Comparison of ENCODE assay signal across 22 cellular contexts in genomic region chr10:43256531-43257209, GRCh38. TPM values are rescaled to one million over a fixed set of nuclear protein-coding genes. Genes with fewer than 3 reads are reported as not detected.
A peak's percentile ranks its signal among the peaks of the same experiment; 100 is the strongest.
DNase-seq lines count a peak whose midpoint lies in the region; ATAC-seq and TF ChIP-seq lines count a peak whose summit lies in the region.
"Had no signal": no experiment of that assay in that cellular context is flagged by ENCODE, and none has a peak within 500 bp of the region (broad histone marks: within the 10 kb centered on the region; RNA-seq: fewer than 3 reads in every experiment).

No MANE protein-coding gene starts in this region.

- H3K36me3 Mint-ChIP-seq in activated naive CD4-positive, alpha-beta T cell treated with anti-CD3 and anti-CD28 coated beads, Interleukin-2, amount 50 U/mL, for 24 hours, result no peaks in the 10 kb centered on the region
- no peaks in the 10 kb centered on the region for H3K36me3 Mint-ChIP-seq in activated naive CD4-positive, alpha-beta T cell treated with anti-CD3 and anti-CD28 coated beads for 36 hours (ENCODE audit: low read depth)
- no peaks in the 10 kb centered on the region; the same call in 2 of the 3 replicates for H3K36me3 Mint-ChIP-seq in GM23338 (ENCODE audit: low read depth)

- TF ChIP-seq CTCF in GM23338 (conservative IDR thresholded peaks at IDR 0.05; ENCODE audit: low read depth in 2 of 2) (no peak), esophagus muscularis mucosa (IDR thresholded peaks at IDR 0.05) (no peak), spleen (IDR thresholded peaks at IDR 0.05 in 8 of 11, conservative IDR thresholded peaks at IDR 0.05 in 3 of 11) (no peak)

- peak overlapping the region; percentile 38 for H3K27ac Mint-ChIP-seq in activated naive CD4-positive, alpha-beta T cell treated with anti-CD3 and anti-CD28 coated beads, Interleukin-2, amount 50 U/mL, for 24 hours
- no peak overlapping the region for H3K27ac Mint-ChIP-seq in activated naive CD4-positive, alpha-beta T cell treated with anti-CD3 and anti-CD28 coated beads for 36 hours
- no peak overlapping the region for H3K27ac Mint-ChIP-seq in GM23338
- H3K27ac Mint-ChIP-seq: B cell; dendritic cell treated with granulocyte-macrophage colony-stimulating factor and Interleukin-4, amounts not matched to agents 40 ng/mL and 50 ng/mL, for 4 days; endodermal cell; stimulated activated naive CD8-positive, alpha-beta T cell treated with anti-CD3 and anti-CD28 coated beads, Interleukin-15, Interleukin-2, amounts not matched to agents 100 ng/mL and 50 ng/mL, for 24 hours had no signal

- 75% methylated on average over 15 of the region's 16 CpGs for WGBS in esophagus muscularis mucosa
- 43 to 73% (median 50%) methylated on average over 16 of the region's 16 CpGs for WGBS in spleen, 5 donors

- H3K27me3 Mint-ChIP-seq in activated naive CD4-positive, alpha-beta T cell treated with anti-CD3 and anti-CD28 coated beads, Interleukin-2, amount 50 U/mL, for 24 hours, result no peaks in the 10 kb centered on the region
- peaks cover 1% of the 10 kb centered on the region for H3K27me3 Mint-ChIP-seq in activated naive CD4-positive, alpha-beta T cell treated with anti-CD3 and anti-CD28 coated beads for 36 hours (ENCODE audit: low read depth)
- peaks cover 7% of the 10 kb centered on the region for H3K27me3 Mint-ChIP-seq in GM23338 (ENCODE audit: insufficient read depth, low read depth, poor library complexity)
- H3K27me3 Mint-ChIP-seq: stimulated activated naive CD8-positive, alpha-beta T cell treated with anti-CD3 and anti-CD28 coated beads, Interleukin-15, Interleukin-2, amounts not matched to agents 100 ng/mL and 50 ng/mL, for 24 hours had no signal

- H3F3A ChIP-seq in GM23338 (replicated peaks; ENCODE audit: low read depth), result no peaks in the 10 kb centered on the region

- H3K27ac ChIP-seq in GM23338 (ENCODE audit: low read depth), result no peak overlapping the region
- H3K27ac ChIP-seq in esophagus muscularis mucosa (replicated peaks in 1 of 4), result no peak overlapping the region
- peak overlapping the region in 1 of 8 donors; percentile 8 for H3K27ac ChIP-seq in spleen
- no peak overlapping the region for H3K27ac ChIP-seq in caudate nucleus (ENCODE audit: low read depth, low read length)
- H3K27ac ChIP-seq: esophagus squamous epithelium, HL-60, thoracic aorta, VCaP had no signal

- H3K9me3 Mint-ChIP-seq in activated naive CD4-positive, alpha-beta T cell treated with anti-CD3 and anti-CD28 coated beads, Interleukin-2, amount 50 U/mL, for 24 hours, result no peaks in the 10 kb centered on the region
- H3K9me3 Mint-ChIP-seq in activated naive CD4-positive, alpha-beta T cell treated with anti-CD3 and anti-CD28 coated beads for 36 hours, result no peaks in the 10 kb centered on the region
- H3K9me3 Mint-ChIP-seq in GM23338, result no peaks in the 10 kb centered on the region; the same call in 2 of the 3 replicates
- H3K9me3 Mint-ChIP-seq: dendritic cell treated with granulocyte-macrophage colony-stimulating factor and Interleukin-4, amounts not matched to agents 40 ng/mL and 50 ng/mL, for 4 days; endodermal cell; stimulated activated naive CD8-positive, alpha-beta T cell treated with anti-CD3 and anti-CD28 coated beads, Interleukin-15, Interleukin-2, amounts not matched to agents 100 ng/mL and 50 ng/mL, for 24 hours had no signal

- H3K36me3 ChIP-seq in GM23338 (ENCODE audit: insufficient read depth) (no peaks in the 10 kb centered on the region), esophagus muscularis mucosa (no peaks in the 10 kb centered on the region), spleen (no peaks in the 10 kb centered on the region)
- H3K36me3 ChIP-seq: esophagus squamous epithelium, thoracic aorta had no signal

- CTCF ChIA-PET in activated naive CD4-positive, alpha-beta T cell treated with anti-CD3 and anti-CD28 coated beads for 36 hours (lab: Charles Lee), result interaction anchor here (1.0 to 1.5 kb wide), 2 partner anchors 34 to 52 kb away, joined by 4 to 8 read pairs; no protein-coding TSS in a partner anchor

- H3K4me3 ChIP-seq in GM23338, result no peak overlapping the region
- H3K4me3 ChIP-seq in esophagus muscularis mucosa, result no peak overlapping the region
- no peak overlapping the region for H3K4me3 ChIP-seq in spleen
- H3K4me3 ChIP-seq: esophagus squamous epithelium, thoracic aorta had no signal

- no peak for TF ChIP-seq EP300 in esophagus muscularis mucosa (IDR thresholded peaks at IDR 0.05)

- H3K79me2 ChIP-seq in GM23338 (replicated peaks; ENCODE audit: insufficient read depth), result no peaks in the 10 kb centered on the region

- H3K4me1 Mint-ChIP-seq in activated naive CD4-positive, alpha-beta T cell treated with anti-CD3 and anti-CD28 coated beads, Interleukin-2, amount 50 U/mL, for 24 hours, result no peaks in the 10 kb centered on the region
- H3K4me1 Mint-ChIP-seq in activated naive CD4-positive, alpha-beta T cell treated with anti-CD3 and anti-CD28 coated beads for 36 hours (ENCODE audit: low read depth), result no peaks in the 10 kb centered on the region
- H3K4me1 Mint-ChIP-seq in GM23338, result peaks cover 14% of the 10 kb centered on the region
- H3K4me1 Mint-ChIP-seq: endodermal cell had no signal

- no peak for ATAC-seq in GM23338
- ATAC-seq in GM21786 (IDR thresholded peaks at IDR 0.05; ENCODE audit: unreplicated experiment), result no peak

- H3K9me2 ChIP-seq in GM23338 (ENCODE audit: insufficient read depth), result no peaks in the 10 kb centered on the region

- H3K4me3 Mint-ChIP-seq in activated naive CD4-positive, alpha-beta T cell treated with anti-CD3 and anti-CD28 coated beads, Interleukin-2, amount 50 U/mL, for 24 hours, result no peak overlapping the region
- no peak overlapping the region for H3K4me3 Mint-ChIP-seq in activated naive CD4-positive, alpha-beta T cell treated with anti-CD3 and anti-CD28 coated beads for 36 hours
- no peak overlapping the region; the same call in 2 of the 3 replicates for H3K4me3 Mint-ChIP-seq in GM23338
- H3K4me3 Mint-ChIP-seq: B cell; dendritic cell treated with granulocyte-macrophage colony-stimulating factor and Interleukin-4, amounts not matched to agents 40 ng/mL and 50 ng/mL, for 4 days; endodermal cell; stimulated activated naive CD8-positive, alpha-beta T cell treated with anti-CD3 and anti-CD28 coated beads, Interleukin-15, Interleukin-2, amounts not matched to agents 100 ng/mL and 50 ng/mL, for 24 hours had no signal

- no peaks in the 10 kb centered on the region for H4K20me1 ChIP-seq in GM23338 (replicated peaks; ENCODE audit: insufficient read depth)

- intact Hi-C loops in activated naive CD4-positive, alpha-beta T cell treated with anti-CD3 and anti-CD28 coated beads for 36 hours (cut with micrococcal nuclease), result loop anchor here (5.0 kb wide), 1 partner anchor 49 kb away; no protein-coding TSS in a partner anchor
- intact Hi-C loops in esophagus muscularis mucosa (cut with DNase I), result no loop called here
- intact Hi-C loops in spleen (cut with DNase I; ENCODE audit: low total_unique reads), result no loop called here

- no peak overlapping the region for H3K4me2 ChIP-seq in GM23338

- H3K4me1 ChIP-seq in GM23338 (ENCODE audit: insufficient read depth) (no peaks in the 10 kb centered on the region), esophagus muscularis mucosa (peaks cover 0 to 18% (median 7%) of the 10 kb centered on the region in 4 donors), spleen (peaks cover 7 to 57% (median 37%) of the 10 kb centered on the region in 6 donors)

- H3K9me3 ChIP-seq in esophagus muscularis mucosa (no peaks in the 10 kb centered on the region), spleen (no peaks in the 10 kb centered on the region)
- H3K9me3 ChIP-seq: esophagus squamous epithelium, thoracic aorta had no signal

- peak overlapping the region; percentile 59 for H2AFZ ChIP-seq in GM23338

- H3K27me3 ChIP-seq in GM23338 (ENCODE audit: insufficient read depth) (no peaks in the 10 kb centered on the region), esophagus muscularis mucosa (peaks cover 0 to 17% (median 0%) of the 10 kb centered on the region in 4 donors), spleen (replicated peaks in 1 of 7) (peaks cover 0 to 2% (median 0%) of the 10 kb centered on the region in 7 donors)

- TF ChIP-seq POLR2A in esophagus muscularis mucosa (IDR thresholded peaks at IDR 0.05; ENCODE audit: low read depth), result no peak
- TF ChIP-seq POLR2A in spleen (IDR thresholded peaks at IDR 0.05), result no peak

- DNase-seq in activated naive CD4-positive, alpha-beta T cell treated with anti-CD3 and anti-CD28 coated beads for 36 hours, result no peak
- DNase-seq in GM23338 (ENCODE audit: low spot score), result no peak
- DNase-seq in esophagus muscularis mucosa (ENCODE audit: extremely low spot score), result peak; percentile 87
- DNase-seq in spleen, result peak; percentile 60
- DNase-seq in T-helper 1 cell, result no peak
- no peak for DNase-seq in caudate nucleus (lab: John Stamatoyannopoulos, UW)
- DNase-seq: activated naive CD4-positive, alpha-beta T cell treated with anti-CD3 and anti-CD28 coated beads, Interleukin-2, amount 50 U/mL, for 16 hours; esophagus squamous epithelium; foreskin melanocyte; hippocampal formation; NCI-H2171; NCI-H510A treated with DMSO at 0.1 percent for 48 hours had no signal

TF ChIP-seq in GM23338, 12 proteins besides CTCF, POLR2A, EP300 and RAD21 (continues in another document):
- TF ChIP-seq NANOG (IDR thresholded peaks at IDR 0.05; ENCODE audit: borderline replicate concordance), result no peak

RNA-seq across cellular contexts. Expression of gene RASGEF1A, which starts 10.2 kb away (rescaled TPM):
- total RNA-seq in activated naive CD4-positive, alpha-beta T cell treated with anti-CD3 and anti-CD28 coated beads for 36 hours, result not detected
- total RNA-seq in GM23338 (2014; rRNA removed; shearing (Covaris generic)), result 34.6 and 37.8 TPM in 2 replicates
- polyA plus RNA-seq in GM23338 (2016; fragmentation: Nextera tagmentation; extraction: Ambion mirVana) (8.0 and 8.1 TPM in 2 replicates), spleen (1 to 10 TPM; 1.9 to 3.1 (median 2.1) TPM)
- total RNA-seq in esophagus muscularis mucosa (1 to 10 TPM in 2 of 4 donors, under 1 TPM in 2; 0.42 to 7.1 (median 1.0) TPM), spleen (1 to 10 TPM; 2.5 to 7.1 (median 3.6) TPM)
- total RNA-seq: LHCN-M2, thoracic aorta had no signal

Comparison
In these comparisons a context has a peak if more than half of its experiments do, and no peak if none do; other contexts are left out.
1. DNase-seq: peak in esophagus muscularis mucosa (single experiment) and spleen (single experiment); none in activated naive CD4-positive, alpha-beta T cell treated with anti-CD3 and anti-CD28 coated beads for 36 hours (single experiment), GM23338 (single experiment), T-helper 1 cell (0 of 5) and caudate nucleus (0 of 61).